9 cellular contexts compared by ENCODE assay signal in genomic region chr7:130996841-130997231, GRCh38.
DNase-seq lines count a peak whose midpoint lies in the region; ATAC-seq and TF ChIP-seq lines count a peak whose summit lies in the region.
"Had no signal": no experiment of that assay in that cellular context is flagged by ENCODE, and none has a peak within 500 bp of the region (broad histone marks: within the 10 kb centered on the region; RNA-seq: fewer than 3 reads in every experiment).

No MANE protein-coding gene starts in this region.

- TF ChIP-seq POLR2A in gastrocnemius medialis (IDR thresholded peaks at IDR 0.05) = no peak

- H3K27me3 Mint-ChIP-seq in activated B cell treated with CpG ODN at 0.5 μM for 24 hours (no peaks in the 10 kb centered on the region), glutamatergic neuron (ENCODE audit: unreplicated experiment) (no peaks in the 10 kb centered on the region)

- peaks cover 92 to 96% of the 10 kb centered on the region in 2 donors for H3K4me1 ChIP-seq in gastrocnemius medialis

- CTCF ChIA-PET in activated B cell treated with CpG ODN at 0.5 μM for 24 hours (lab: Charles Lee) = interaction anchor here (0.9 to 4.2 kb wide), 2 partner anchors 15 to 43 kb away, joined by 6 to 33 read pairs; no protein-coding TSS in a partner anchor

- no peaks in the 10 kb centered on the region for H3K9me3 ChIP-seq in gastrocnemius medialis
- H3K9me3 ChIP-seq: BLaER1 had no signal

- peak; percentile 49 to 51 for DNase-seq in activated CD4-positive, alpha-beta T cell treated with anti-CD3 and anti-CD28 coated beads for 4 hours
- no peak for DNase-seq in activated CD4-positive, alpha-beta T cell treated with anti-CD3 and anti-CD28 coated beads, Interleukin-2, amount 50 U/mL, for 1 hour
- DNase-seq in activated B cell treated with CpG ODN at 0.5 μM for 24 hours (no peak), fibroblast of peridontal ligament (ENCODE audit: extremely low read depth) (peak; percentile 30), gastrocnemius medialis (no peak), NK-92 (lab: John Stamatoyannopoulos, UW; ENCODE audit: unreplicated experiment) (no peak), glutamatergic neuron (no peak)

- H3K27ac Mint-ChIP-seq in activated B cell treated with CpG ODN at 0.5 μM for 24 hours = peak overlapping the region; percentile 79
- H3K27ac Mint-ChIP-seq in glutamatergic neuron (ENCODE audit: unreplicated experiment) = no peak overlapping the region

- H3K36me3 ChIP-seq in gastrocnemius medialis = peaks cover 0 to 11% of the 10 kb centered on the region in 2 donors
- H3K36me3 ChIP-seq: BLaER1 had no signal

- H3K27me3 ChIP-seq in gastrocnemius medialis = no peaks in the 10 kb centered on the region
- H3K27me3 ChIP-seq: BLaER1 had no signal

- H3K4me1 Mint-ChIP-seq in activated B cell treated with CpG ODN at 0.5 μM for 24 hours (peaks cover 77% of the 10 kb centered on the region), glutamatergic neuron (ENCODE audit: low read depth, unreplicated experiment) (peaks cover 4% of the 10 kb centered on the region)

- H3K4me3 Mint-ChIP-seq in activated B cell treated with CpG ODN at 0.5 μM for 24 hours (peak overlapping the region; percentile 4), glutamatergic neuron (ENCODE audit: unreplicated experiment) (no peak overlapping the region)

- H3K9me3 Mint-ChIP-seq in activated B cell treated with CpG ODN at 0.5 μM for 24 hours (no peaks in the 10 kb centered on the region), glutamatergic neuron (ENCODE audit: unreplicated experiment) (no peaks in the 10 kb centered on the region)

- H3K36me3 Mint-ChIP-seq in activated B cell treated with CpG ODN at 0.5 μM for 24 hours (ENCODE audit: low read depth) (peaks cover 28% of the 10 kb centered on the region), glutamatergic neuron (ENCODE audit: unreplicated experiment) (no peaks in the 10 kb centered on the region)

- TF ChIP-seq CTCF in activated B cell treated with CpG ODN at 0.5 μM for 24 hours (IDR thresholded peaks at IDR 0.05) = no peak
- no peak for TF ChIP-seq CTCF in gastrocnemius medialis (IDR thresholded peaks at IDR 0.05 in 4 of 5, conservative IDR thresholded peaks at IDR 0.05 in 1 of 5)
- TF ChIP-seq CTCF in glutamatergic neuron (IDR thresholded peaks at IDR 0.05; ENCODE audit: partially characterized antibody, unreplicated experiment) = no peak

- peak overlapping the region; percentile 39 to 66 (median 48) for H3K27ac ChIP-seq in gastrocnemius medialis
- H3K27ac ChIP-seq: BLaER1 had no signal

- POLR2A ChIA-PET in activated B cell treated with CpG ODN at 0.5 μM for 24 hours (lab: Charles Lee) = interaction anchor here (0.5 to 2.9 kb wide), 9 partner anchors 8 to 92 kb away, joined by 3 to 8 read pairs (median 6); no protein-coding TSS in a partner anchor

- peak overlapping the region in 2 of 4 donors; percentile 11 to 13 for H3K4me3 ChIP-seq in gastrocnemius medialis
- H3K4me3 ChIP-seq: BLaER1 had no signal

- intact Hi-C loops in activated B cell treated with CpG ODN at 0.5 μM for 24 hours (cut with micrococcal nuclease) (loop anchor here (2.0 to 5.0 kb wide), 2 partner anchors 14 to 35 kb away; no protein-coding TSS in a partner anchor), gastrocnemius medialis (cut with DNase I; ENCODE audit: low total_unique reads) (loop anchor here (5.0 kb wide), 1 partner anchor 35 kb away; no protein-coding TSS in a partner anchor)

- ATAC-seq in activated B cell treated with CpG ODN at 0.5 μM for 24 hours (ENCODE audit: low read depth) (peak; percentile 81), gastrocnemius medialis (peak in 1 of 2 donors; percentile 19), HG02884 (IDR thresholded peaks at IDR 0.05; ENCODE audit: unreplicated experiment) (no peak)

- in situ Hi-C loops in gastrocnemius medialis (cut with MboI; ENCODE audit: low sequenced_read_pairs in 4 of 4) = no loop called here

Comparison
In these comparisons a context has a peak if more than half of its experiments do, and no peak if none do; other contexts are left out.
1. DNase-seq: peak in activated CD4-positive, alpha-beta T cell treated with anti-CD3 and anti-CD28 coated beads for 4 hours (2 of 2) and fibroblast of peridontal ligament (single experiment); none in activated CD4-positive, alpha-beta T cell treated with anti-CD3 and anti-CD28 coated beads, Interleukin-2, amount 50 U/mL, for 1 hour (single experiment), activated B cell treated with CpG ODN at 0.5 μM for 24 hours (single experiment), gastrocnemius medialis (0 of 2), NK-92 (single experiment) and glutamatergic neuron (single experiment).